ENCODE assay signal across 1 cellular context in genomic region chr11:27464155-27464759, GRCh38.
TF ChIP-seq lines count a peak whose summit lies in the region.

No MANE protein-coding gene starts in this region.

TF ChIP-seq in WTC11, 78 proteins besides CTCF, POLR2A, EP300 and RAD21 (continued from another document):
- TF ChIP-seq NR3C1 (CRISPR knock-in tag; conservative IDR thresholded peaks at IDR 0.05; ENCODE audit: low read depth) (no peak), ZSCAN18 (CRISPR knock-in tag; IDR thresholded peaks at IDR 0.05) (no peak), MXD4 (CRISPR knock-in tag; IDR thresholded peaks at IDR 0.05; ENCODE audit: borderline replicate concordance) (no peak), KAT7 (CRISPR knock-in tag; IDR thresholded peaks at IDR 0.05; ENCODE audit: borderline replicate concordance) (no peak)
- TF ChIP-seq, protein P1, sequence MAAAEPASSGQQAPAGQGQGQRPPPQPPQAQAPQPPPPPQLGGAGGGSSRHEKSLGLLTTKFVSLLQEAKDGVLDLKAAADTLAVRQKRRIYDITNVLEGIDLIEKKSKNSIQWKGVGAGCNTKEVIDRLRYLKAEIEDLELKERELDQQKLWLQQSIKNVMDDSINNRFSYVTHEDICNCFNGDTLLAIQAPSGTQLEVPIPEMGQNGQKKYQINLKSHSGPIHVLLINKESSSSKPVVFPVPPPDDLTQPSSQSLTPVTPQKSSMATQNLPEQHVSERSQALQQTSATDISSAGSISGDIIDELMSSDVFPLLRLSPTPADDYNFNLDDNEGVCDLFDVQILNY (CRISPR knock-in tag; IDR thresholded peaks at IDR 0.05) = no peak
